ENCODE assay signal across 26 cellular contexts in the genomic region with DNA sequence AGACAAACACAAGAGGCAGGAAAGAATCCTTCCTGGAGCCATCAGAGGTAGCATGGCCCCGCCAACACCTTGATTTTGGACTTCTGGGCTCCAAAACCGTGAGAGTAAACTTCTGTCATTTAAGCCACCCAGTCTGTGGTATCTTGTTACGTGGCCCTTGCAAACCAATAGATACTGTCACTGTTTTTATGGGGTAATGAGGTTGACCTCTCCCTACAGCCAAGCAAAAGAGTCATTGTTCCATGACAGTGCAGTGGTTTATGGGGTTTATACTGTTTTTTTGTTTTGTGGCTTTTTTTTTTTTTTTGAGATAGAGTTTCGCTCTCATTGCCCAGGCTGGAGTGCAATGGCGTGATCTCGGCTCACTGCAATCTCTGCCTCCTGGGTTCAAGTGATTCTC. TPM values are rescaled to one million over a fixed set of nuclear protein-coding genes. Genes with fewer than 3 reads are reported as not detected.
DNase-seq lines count a peak whose midpoint lies in the region; ATAC-seq and TF ChIP-seq lines count a peak whose summit lies in the region.
"Had no signal": no experiment of that assay in that cellular context is flagged by ENCODE, and none has a peak within 500 bp of the region (broad histone marks: within the 10 kb centered on the region; RNA-seq: fewer than 3 reads in every experiment).

No MANE protein-coding gene starts in this region.

- ATAC-seq in activated naive CD8-positive, alpha-beta T cell treated with anti-CD3 and anti-CD28 coated beads, Interleukin-2, amount 50 U/mL, for 24 hours: peak; percentile 69
- no peak for ATAC-seq in body of pancreas
- ATAC-seq in heart right ventricle: no peak
- ATAC-seq: activated CD4-positive, CD25-positive, alpha-beta regulatory T cell treated with anti-CD3 and anti-CD28 coated beads, Interleukin-2, amount 50 U/mL, for 24 hours; CD8-positive, alpha-beta T cell; Panc1 had no signal

- DNase-seq in mammary epithelial cell (peak; percentile 14), breast epithelium (ENCODE audit: low spot score in 2 of 2) (no peak), LHCN-M2 (ENCODE audit: low read depth) (peak; percentile 18), body of pancreas (no peak), heart right ventricle (no peak), NCI-H1048 (lab: John Stamatoyannopoulos, UW) (no peak), esophagus squamous epithelium (lab: John Stamatoyannopoulos, UW) (no peak)
- DNase-seq in activated naive CD8-positive, alpha-beta T cell treated with anti-CD3 and anti-CD28 coated beads, Interleukin-2, amount 50 U/mL, for 24 hours: no peak
- DNase-seq: activated CD4-positive, alpha-beta memory T cell treated with anti-CD3 and anti-CD28 coated beads, Interleukin-2, amount 10 ng/mL, durations not matched to agents 7 days and 5 days; activated naive CD4-positive, alpha-beta T cell treated with anti-CD3 and anti-CD28 coated beads for 36 hours; activated T-cell treated with anti-CD3 and anti-CD28 coated beads, Interleukin-2, amount 50 U/mL, for 1 hour; AML-193; CD8-positive, alpha-beta T cell; central memory CD4-positive, alpha-beta T cell; NCI-H146; NCI-H510A treated with DMSO at 0.1 percent for 48 hours; NK-92 treated with Interleukin-12 subunit alpha and Interleukin-12 subunit beta, amount 100 ng/mL, for 24 hours; stimulated activated CD4-positive, alpha-beta T cell treated with anti-CD3 and anti-CD28 coated beads, Interleukin-15, amount 100 ng/mL, for 24 hours; T-helper 1 cell had no signal

- H3K27me3 ChIP-seq in mammary epithelial cell (ENCODE audit: insufficient read depth, low read length): no peaks in the 10 kb centered on the region
- no peaks in the 10 kb centered on the region for H3K27me3 ChIP-seq in breast epithelium
- H3K27me3 ChIP-seq in body of pancreas: no peaks in the 10 kb centered on the region
- no peaks in the 10 kb centered on the region for H3K27me3 ChIP-seq in heart right ventricle
- H3K27me3 ChIP-seq in esophagus squamous epithelium: no peaks in the 10 kb centered on the region
- H3K27me3 ChIP-seq: ascending aorta had no signal

- no peak overlapping the region for H3K27ac ChIP-seq in mammary epithelial cell (ENCODE audit: insufficient read depth, low read depth, low read length)
- H3K27ac ChIP-seq in breast epithelium: no peak overlapping the region
- H3K27ac ChIP-seq in body of pancreas: no peak overlapping the region
- H3K27ac ChIP-seq in heart right ventricle: no peak overlapping the region
- no peak overlapping the region for H3K27ac ChIP-seq in esophagus squamous epithelium
- H3K27ac ChIP-seq: ascending aorta, prostate gland had no signal

- TF ChIP-seq CTCF in mammary epithelial cell (conservative IDR thresholded peaks at IDR 0.05 in 1 of 2, IDR thresholded peaks at IDR 0.05 in 1 of 2; ENCODE audit: extremely low read depth in 1 of 2, insufficient read depth in 1 of 2, low read depth in 1 of 2, low read length in 2 of 2): no peak
- TF ChIP-seq CTCF in breast epithelium (IDR thresholded peaks at IDR 0.05): no peak
- TF ChIP-seq CTCF in body of pancreas (IDR thresholded peaks at IDR 0.05): no peak
- TF ChIP-seq CTCF in heart right ventricle (IDR thresholded peaks at IDR 0.05): no peak
- no peak for TF ChIP-seq CTCF in esophagus squamous epithelium (IDR thresholded peaks at IDR 0.05)

- no TSS peak for BruUV-seq in mammary epithelial cell (replicated peaks; lab: Mats Ljungman, UMichigan)

- WGBS in mammary epithelial cell (ENCODE audit: low coverage, missing lambda C conversion rate): 84% methylated on average over 6 of the region's 6 CpGs
- 94 to 95% methylated on average over 6 of the region's 6 CpGs for WGBS in body of pancreas, 2 donors
- WGBS in heart right ventricle, 2 donors: 93 to 95% methylated on average over 6 of the region's 6 CpGs
- 77 to 84% methylated on average over 6 of the region's 6 CpGs for WGBS in esophagus squamous epithelium, 2 donors

- CTCF ChIA-PET in mammary epithelial cell (lab: Charles Lee; ENCODE audit: low non-redundant PET): no interaction called here

- intact Hi-C loops in mammary epithelial cell (cut with micrococcal nuclease): no loop called here
- intact Hi-C loops in breast epithelium (cut with DNase I; ENCODE audit: low total_unique reads): no loop called here
- intact Hi-C loops in body of pancreas (cut with DNase I): no loop called here
- intact Hi-C loops in heart right ventricle (cut with DNase I): no loop called here
- intact Hi-C loops in esophagus squamous epithelium (cut with DNase I): no loop called here

- H3K36me3 ChIP-seq in mammary epithelial cell (ENCODE audit: insufficient read depth, low read length) (no peaks in the 10 kb centered on the region), breast epithelium (no peaks in the 10 kb centered on the region), body of pancreas (replicated peaks in 1 of 2; ENCODE audit: insufficient read depth in 1 of 2, low read depth in 2 of 2) (no peaks in the 10 kb centered on the region), heart right ventricle (no peaks in the 10 kb centered on the region), esophagus squamous epithelium (no peaks in the 10 kb centered on the region)
- H3K36me3 ChIP-seq: ascending aorta, prostate gland had no signal

- no peaks in the 10 kb centered on the region for H3K9me3 Mint-ChIP-seq in activated naive CD8-positive, alpha-beta T cell treated with anti-CD3 and anti-CD28 coated beads, Interleukin-2, amount 50 U/mL, for 24 hours
- H3K9me3 Mint-ChIP-seq: activated CD4-positive, alpha-beta memory T cell treated with anti-CD3 and anti-CD28 coated beads, Interleukin-2, amount 10 ng/mL, durations not matched to agents 7 days and 5 days; activated naive CD4-positive, alpha-beta T cell treated with anti-CD3 and anti-CD28 coated beads for 36 hours; CD8-positive, alpha-beta T cell; dendritic cell treated with granulocyte-macrophage colony-stimulating factor and Interleukin-4, amounts not matched to agents 40 ng/mL and 50 ng/mL, for 4 days; type B pancreatic cell had no signal

- no peak overlapping the region for H3K27ac Mint-ChIP-seq in activated naive CD8-positive, alpha-beta T cell treated with anti-CD3 and anti-CD28 coated beads, Interleukin-2, amount 50 U/mL, for 24 hours
- H3K27ac Mint-ChIP-seq: activated CD4-positive, alpha-beta memory T cell treated with anti-CD3 and anti-CD28 coated beads, Interleukin-2, amount 10 ng/mL, durations not matched to agents 7 days and 5 days; activated naive CD4-positive, alpha-beta T cell treated with anti-CD3 and anti-CD28 coated beads for 36 hours; CD8-positive, alpha-beta T cell; dendritic cell treated with granulocyte-macrophage colony-stimulating factor and Interleukin-4, amounts not matched to agents 40 ng/mL and 50 ng/mL, for 4 days; type B pancreatic cell had no signal

- H3K4me3 ChIP-seq in mammary epithelial cell (replicated peaks in 1 of 3; ENCODE audit: insufficient read depth in 1 of 3, low read depth in 2 of 3, low read length in 3 of 3) (no peak overlapping the region), breast epithelium (no peak overlapping the region), body of pancreas (no peak overlapping the region), heart right ventricle (no peak overlapping the region), esophagus squamous epithelium (no peak overlapping the region)
- H3K4me3 ChIP-seq: ascending aorta, lung, prostate gland had no signal

- peaks cover 5% of the 10 kb centered on the region for H3K79me2 ChIP-seq in mammary epithelial cell (ENCODE audit: insufficient read depth, low read length)

- no peaks in the 10 kb centered on the region for H3K4me1 Mint-ChIP-seq in activated naive CD8-positive, alpha-beta T cell treated with anti-CD3 and anti-CD28 coated beads, Interleukin-2, amount 50 U/mL, for 24 hours
- H3K4me1 Mint-ChIP-seq: activated CD4-positive, alpha-beta memory T cell treated with anti-CD3 and anti-CD28 coated beads, Interleukin-2, amount 10 ng/mL, durations not matched to agents 7 days and 5 days had no signal

- H3K4me2 ChIP-seq in mammary epithelial cell (ENCODE audit: insufficient read depth, low read depth, low read length): no peak overlapping the region

- in situ Hi-C loops in mammary epithelial cell (cut with MboI; ENCODE audit: low sequenced_read_pairs in 2 of 2): no loop called here

- H3K4me1 ChIP-seq in mammary epithelial cell (ENCODE audit: insufficient read depth, low read length) (no peaks in the 10 kb centered on the region), breast epithelium (no peaks in the 10 kb centered on the region), body of pancreas (peaks cover 20% of the 10 kb centered on the region), heart right ventricle (no peaks in the 10 kb centered on the region), esophagus squamous epithelium (no peaks in the 10 kb centered on the region)
- H3K4me1 ChIP-seq: ascending aorta, prostate gland had no signal

- no peaks in the 10 kb centered on the region for H4K20me1 ChIP-seq in mammary epithelial cell (ENCODE audit: insufficient read depth, low read length)

- H3K27me3 Mint-ChIP-seq in activated naive CD8-positive, alpha-beta T cell treated with anti-CD3 and anti-CD28 coated beads, Interleukin-2, amount 50 U/mL, for 24 hours: no peaks in the 10 kb centered on the region
- H3K27me3 Mint-ChIP-seq: dendritic cell treated with granulocyte-macrophage colony-stimulating factor and Interleukin-4, amounts not matched to agents 40 ng/mL and 50 ng/mL, for 4 days; type B pancreatic cell had no signal

- H3K9me3 ChIP-seq in mammary epithelial cell (replicated peaks; ENCODE audit: insufficient read depth, low read length) (no peaks in the 10 kb centered on the region), breast epithelium (no peaks in the 10 kb centered on the region), body of pancreas (no peaks in the 10 kb centered on the region), heart right ventricle (no peaks in the 10 kb centered on the region), esophagus squamous epithelium (no peaks in the 10 kb centered on the region)
- H3K9me3 ChIP-seq: ascending aorta, prostate gland had no signal

- H3K9ac ChIP-seq in mammary epithelial cell (ENCODE audit: insufficient read depth, low read length): no peak overlapping the region

- TF ChIP-seq POLR2A in breast epithelium (IDR thresholded peaks at IDR 0.05) (no peak), body of pancreas (IDR thresholded peaks at IDR 0.05) (no peak), esophagus squamous epithelium (IDR thresholded peaks at IDR 0.05) (no peak)

- H3K36me3 Mint-ChIP-seq in activated naive CD8-positive, alpha-beta T cell treated with anti-CD3 and anti-CD28 coated beads, Interleukin-2, amount 50 U/mL, for 24 hours (ENCODE audit: low read depth): no peaks in the 10 kb centered on the region
- H3K36me3 Mint-ChIP-seq: CD8-positive, alpha-beta T cell had no signal

- dilution Hi-C loops in mammary epithelial cell (cut with HindIII; ENCODE audit: low sequenced_read_pairs): no loop called here

- H3K4me3 Mint-ChIP-seq in activated naive CD8-positive, alpha-beta T cell treated with anti-CD3 and anti-CD28 coated beads, Interleukin-2, amount 50 U/mL, for 24 hours: no peak overlapping the region
- H3K4me3 Mint-ChIP-seq: activated CD4-positive, alpha-beta memory T cell treated with anti-CD3 and anti-CD28 coated beads, Interleukin-2, amount 10 ng/mL, durations not matched to agents 7 days and 5 days; activated naive CD4-positive, alpha-beta T cell treated with anti-CD3 and anti-CD28 coated beads for 36 hours; CD8-positive, alpha-beta T cell; dendritic cell treated with granulocyte-macrophage colony-stimulating factor and Interleukin-4, amounts not matched to agents 40 ng/mL and 50 ng/mL, for 4 days; type B pancreatic cell had no signal

- H2AFZ ChIP-seq in mammary epithelial cell (ENCODE audit: low read depth, low read length): no peak overlapping the region

RNA-seq across cellular contexts. Expression of gene KIAA1549, which starts 32.8 kb away (rescaled TPM):
- total RNA-seq in mammary epithelial cell: 1 to 10 TPM; 3.8 to 7.7 TPM
- 2.4 TPM for polyA plus RNA-seq in mammary epithelial cell
- polyA minus RNA-seq in mammary epithelial cell: 11.8 TPM
- total RNA-seq in breast epithelium: 1 to 10 TPM; 1.8 to 3.9 (median 2.8) TPM
- 2.5 and 3.3 TPM in 2 replicates for total RNA-seq in LHCN-M2 (2014; rRNA removed)
- polyA plus RNA-seq in LHCN-M2 (2012): 5.8 TPM
- total RNA-seq in body of pancreas: 1 to 10 TPM; 5.3 to 6.0 TPM
- 1 to 10 TPM; 1.1 to 2.1 (median 1.6) TPM for total RNA-seq in heart right ventricle
- polyA plus RNA-seq in heart right ventricle: 1 to 10 TPM in 1 of 2 donors, under 1 TPM in 1; 0.49 to 1.2 TPM
- total RNA-seq in esophagus squamous epithelium: 1 to 10 TPM in 1 of 4 donors, under 1 TPM in 3; 0.11 to 2.1 (median 0.28) TPM

Comparison
In these comparisons a context has a peak if more than half of its experiments do, and no peak if none do; other contexts are left out.
1. DNase-seq: peak in mammary epithelial cell (single experiment) and LHCN-M2 (single experiment); none in breast epithelium (0 of 2), activated naive CD8-positive, alpha-beta T cell treated with anti-CD3 and anti-CD28 coated beads, Interleukin-2, amount 50 U/mL, for 24 hours (single experiment), body of pancreas (0 of 4), heart right ventricle (0 of 2), NCI-H1048 (single experiment) and esophagus squamous epithelium (single experiment).